1 cellular context compared by ENCODE assay signal in the genomic region with DNA sequence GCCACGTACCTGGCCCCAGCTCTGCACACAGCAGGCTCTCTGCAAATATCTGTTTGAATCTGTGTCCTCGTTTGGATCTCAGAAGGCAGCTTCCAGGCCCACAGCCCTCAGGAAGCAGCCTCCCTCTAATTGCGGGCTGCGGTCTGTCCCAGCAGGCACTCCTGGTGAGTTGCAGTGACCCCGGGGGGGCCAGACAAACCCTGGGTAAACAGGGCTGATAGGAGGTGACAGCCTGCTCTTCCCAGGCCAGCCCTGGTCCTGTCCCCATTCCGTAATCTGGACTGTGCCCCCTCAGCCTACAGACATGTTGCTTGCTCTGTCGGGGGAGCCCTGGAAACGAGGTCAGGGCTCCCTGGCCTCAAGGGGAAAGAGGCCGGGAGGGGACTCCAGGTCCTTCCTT.
TF ChIP-seq lines count a peak whose summit lies in the region.

No MANE protein-coding gene starts in this region.

TF ChIP-seq in HepG2, 621 proteins besides CTCF, POLR2A, EP300 and RAD21 (continued from another document and continues in another):
- TF ChIP-seq ZBTB40 (IDR thresholded peaks at IDR 0.05) = no peak
- no peak for TF ChIP-seq ZBTB40 (CRISPR knock-in tag; IDR thresholded peaks at IDR 0.05)
- TF ChIP-seq SMARCE1 (IDR thresholded peaks at IDR 0.05; ENCODE audit: borderline replicate concordance) = no peak
- TF ChIP-seq, protein P1, sequence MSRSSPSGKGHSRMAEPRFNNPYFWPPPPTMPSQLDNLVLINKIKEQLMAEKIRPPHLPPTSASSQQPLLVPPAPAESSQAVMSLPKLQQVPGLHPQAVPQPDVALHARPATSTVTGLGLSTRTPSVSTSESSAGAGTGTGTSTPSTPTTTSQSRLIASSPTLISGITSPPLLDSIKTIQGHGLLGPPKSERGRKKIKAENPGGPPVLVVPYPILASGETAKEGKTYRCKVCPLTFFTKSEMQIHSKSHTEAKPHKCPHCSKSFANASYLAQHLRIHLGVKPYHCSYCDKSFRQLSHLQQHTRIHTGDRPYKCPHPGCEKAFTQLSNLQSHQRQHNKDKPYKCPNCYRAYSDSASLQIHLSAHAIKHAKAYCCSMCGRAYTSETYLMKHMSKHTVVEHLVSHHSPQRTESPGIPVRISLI (CRISPR knock-in tag; IDR thresholded peaks at IDR 0.05; ENCODE audit: borderline replicate concordance) = 0 out of 2 replicates have a peak, but pooled peaks have one; percentile 22
- TF ChIP-seq, protein P2, sequence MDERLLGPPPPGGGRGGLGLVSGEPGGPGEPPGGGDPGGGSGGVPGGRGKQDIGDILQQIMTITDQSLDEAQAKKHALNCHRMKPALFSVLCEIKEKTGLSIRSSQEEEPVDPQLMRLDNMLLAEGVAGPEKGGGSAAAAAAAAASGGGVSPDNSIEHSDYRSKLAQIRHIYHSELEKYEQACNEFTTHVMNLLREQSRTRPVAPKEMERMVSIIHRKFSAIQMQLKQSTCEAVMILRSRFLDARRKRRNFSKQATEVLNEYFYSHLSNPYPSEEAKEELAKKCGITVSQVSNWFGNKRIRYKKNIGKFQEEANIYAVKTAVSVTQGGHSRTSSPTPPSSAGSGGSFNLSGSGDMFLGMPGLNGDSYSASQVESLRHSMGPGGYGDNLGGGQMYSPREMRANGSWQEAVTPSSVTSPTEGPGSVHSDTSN (CRISPR knock-in tag; IDR thresholded peaks at IDR 0.05) = no peak
- TF ChIP-seq NCOA2 (CRISPR knock-in tag; IDR thresholded peaks at IDR 0.05) = 0 out of 2 replicates have a peak, but pooled peaks have one; percentile 30
- no peak for TF ChIP-seq ZNF543 (CRISPR knock-in tag; IDR thresholded peaks at IDR 0.05)
- no peak for TF ChIP-seq GTF2F1 (IDR thresholded peaks at IDR 0.05; ENCODE audit: low read length)
- no peak for TF ChIP-seq ZNF782 (CRISPR knock-in tag; IDR thresholded peaks at IDR 0.05; ENCODE audit: borderline replicate concordance)
- TF ChIP-seq, protein P3, sequence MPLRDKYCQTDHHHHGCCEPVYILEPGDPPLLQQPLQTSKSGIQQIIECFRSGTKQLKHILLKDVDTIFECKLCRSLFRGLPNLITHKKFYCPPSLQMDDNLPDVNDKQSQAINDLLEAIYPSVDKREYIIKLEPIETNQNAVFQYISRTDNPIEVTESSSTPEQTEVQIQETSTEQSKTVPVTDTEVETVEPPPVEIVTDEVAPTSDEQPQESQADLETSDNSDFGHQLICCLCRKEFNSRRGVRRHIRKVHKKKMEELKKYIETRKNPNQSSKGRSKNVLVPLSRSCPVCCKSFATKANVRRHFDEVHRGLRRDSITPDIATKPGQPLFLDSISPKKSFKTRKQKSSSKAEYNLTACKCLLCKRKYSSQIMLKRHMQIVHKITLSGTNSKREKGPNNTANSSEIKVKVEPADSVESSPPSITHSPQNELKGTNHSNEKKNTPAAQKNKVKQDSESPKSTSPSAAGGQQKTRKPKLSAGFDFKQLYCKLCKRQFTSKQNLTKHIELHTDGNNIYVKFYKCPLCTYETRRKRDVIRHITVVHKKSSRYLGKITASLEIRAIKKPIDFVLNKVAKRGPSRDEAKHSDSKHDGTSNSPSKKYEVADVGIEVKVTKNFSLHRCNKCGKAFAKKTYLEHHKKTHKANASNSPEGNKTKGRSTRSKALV (CRISPR knock-in tag; IDR thresholded peaks at IDR 0.05) = no peak
- TF ChIP-seq, protein P4, sequence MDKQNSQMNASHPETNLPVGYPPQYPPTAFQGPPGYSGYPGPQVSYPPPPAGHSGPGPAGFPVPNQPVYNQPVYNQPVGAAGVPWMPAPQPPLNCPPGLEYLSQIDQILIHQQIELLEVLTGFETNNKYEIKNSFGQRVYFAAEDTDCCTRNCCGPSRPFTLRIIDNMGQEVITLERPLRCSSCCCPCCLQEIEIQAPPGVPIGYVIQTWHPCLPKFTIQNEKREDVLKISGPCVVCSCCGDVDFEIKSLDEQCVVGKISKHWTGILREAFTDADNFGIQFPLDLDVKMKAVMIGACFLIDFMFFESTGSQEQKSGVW (CRISPR knock-in tag; IDR thresholded peaks at IDR 0.05; ENCODE audit: borderline replicate concordance) = no peak
- TF ChIP-seq CSRNP2 (CRISPR knock-in tag; conservative IDR thresholded peaks at IDR 0.05; ENCODE audit: low read depth) = no peak
- no peak for TF ChIP-seq ZFP37 (CRISPR knock-in tag; IDR thresholded peaks at IDR 0.05; ENCODE audit: borderline replicate concordance)
- 0 out of 2 replicates have a peak, but pooled peaks have one; percentile 24 for TF ChIP-seq CREM (IDR thresholded peaks at IDR 0.05)
- no peak for TF ChIP-seq CREM (CRISPR knock-in tag; IDR thresholded peaks at IDR 0.05)
- no peak for TF ChIP-seq DMTF1 (CRISPR knock-in tag; IDR thresholded peaks at IDR 0.05)
- TF ChIP-seq E2F1 (CRISPR knock-in tag; IDR thresholded peaks at IDR 0.05) = no peak
- no peak for TF ChIP-seq SYNCRIP (IDR thresholded peaks at IDR 0.05; ENCODE audit: insufficient read depth, low read depth, low read length)
- TF ChIP-seq SAFB2 (CRISPR knock-in tag; IDR thresholded peaks at IDR 0.05; ENCODE audit: borderline replicate concordance, low read depth) = no peak
- TF ChIP-seq NR3C1 (CRISPR knock-in tag; IDR thresholded peaks at IDR 0.05) = no peak
- no peak for TF ChIP-seq ZNF7 (CRISPR knock-in tag; IDR thresholded peaks at IDR 0.05)
- TF ChIP-seq PCBP2 (optimal IDR thresholded peaks at IDR 0.05; ENCODE audit: low read depth, low read length, poor library complexity, severe bottlenecking) = no peak
- TF ChIP-seq SOX5 (CRISPR knock-in tag; IDR thresholded peaks at IDR 0.05; ENCODE audit: borderline replicate concordance) = peak; percentile 55
- peak; percentile 68 for TF ChIP-seq ARID5B (CRISPR knock-in tag; IDR thresholded peaks at IDR 0.05)
- no peak for TF ChIP-seq KLF12 (CRISPR knock-in tag; IDR thresholded peaks at IDR 0.05; ENCODE audit: borderline replicate concordance)
- TF ChIP-seq ZNF616 (CRISPR knock-in tag; IDR thresholded peaks at IDR 0.05; ENCODE audit: low read depth) = no peak
- no peak for TF ChIP-seq ZFP36L1 (CRISPR knock-in tag; IDR thresholded peaks at IDR 0.05)
- no peak for TF ChIP-seq ZNF660 (CRISPR knock-in tag; IDR thresholded peaks at IDR 0.05; ENCODE audit: borderline replicate concordance, low read depth)
- no peak for TF ChIP-seq MZF1 (CRISPR knock-in tag; IDR thresholded peaks at IDR 0.05; ENCODE audit: borderline replicate concordance)
- no peak for TF ChIP-seq ZBTB42 (CRISPR knock-in tag; IDR thresholded peaks at IDR 0.05)
